ENCODE assay signal across 1 cellular context in the genomic region with DNA sequence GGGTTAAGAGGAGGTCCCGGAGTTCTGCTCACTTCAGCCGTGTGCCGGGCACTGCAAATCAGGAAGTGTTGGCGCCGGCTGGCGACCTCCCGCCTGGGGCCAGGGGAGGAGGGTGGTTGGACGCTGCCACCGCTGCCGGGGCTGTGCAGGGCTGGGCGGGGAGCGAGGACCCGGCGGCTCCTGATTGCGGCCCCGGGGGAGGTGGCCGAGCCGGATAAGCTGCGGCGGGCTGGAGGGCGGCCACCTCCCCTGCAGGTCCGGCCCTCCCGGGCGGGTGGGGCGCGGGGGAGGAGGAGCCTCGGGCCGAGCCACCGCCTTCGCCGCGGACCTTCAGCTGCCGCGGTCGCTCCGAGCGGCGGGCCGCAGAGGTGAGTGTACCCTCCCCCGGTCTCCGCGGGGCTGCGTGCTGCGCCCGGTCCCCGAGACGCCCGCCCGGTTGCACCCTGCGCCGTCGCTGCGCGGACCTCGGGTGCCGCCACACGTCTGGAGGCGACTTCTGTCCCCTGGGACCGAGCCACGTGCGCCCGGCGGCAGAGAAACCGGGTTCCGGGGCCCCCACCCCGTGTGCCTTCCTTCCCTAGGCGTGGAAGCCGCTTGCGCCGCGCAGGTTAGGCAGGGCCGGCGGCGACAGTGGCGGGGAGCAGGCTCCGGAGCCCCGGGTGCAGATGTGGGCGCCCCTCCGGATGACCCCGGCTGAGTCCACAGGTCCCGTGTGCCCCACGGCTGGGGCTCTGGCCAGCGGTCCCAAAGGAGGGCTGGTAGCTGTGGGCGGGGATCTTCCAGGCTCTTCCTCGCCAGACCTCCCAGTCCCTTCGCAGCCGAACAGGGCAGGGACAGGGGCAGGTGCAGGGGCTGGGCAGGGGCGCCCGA.
A peak's percentile ranks its signal among the peaks of the same experiment; 100 is the strongest.
TF ChIP-seq lines count a peak whose summit lies in the region.

A gene with protein sequence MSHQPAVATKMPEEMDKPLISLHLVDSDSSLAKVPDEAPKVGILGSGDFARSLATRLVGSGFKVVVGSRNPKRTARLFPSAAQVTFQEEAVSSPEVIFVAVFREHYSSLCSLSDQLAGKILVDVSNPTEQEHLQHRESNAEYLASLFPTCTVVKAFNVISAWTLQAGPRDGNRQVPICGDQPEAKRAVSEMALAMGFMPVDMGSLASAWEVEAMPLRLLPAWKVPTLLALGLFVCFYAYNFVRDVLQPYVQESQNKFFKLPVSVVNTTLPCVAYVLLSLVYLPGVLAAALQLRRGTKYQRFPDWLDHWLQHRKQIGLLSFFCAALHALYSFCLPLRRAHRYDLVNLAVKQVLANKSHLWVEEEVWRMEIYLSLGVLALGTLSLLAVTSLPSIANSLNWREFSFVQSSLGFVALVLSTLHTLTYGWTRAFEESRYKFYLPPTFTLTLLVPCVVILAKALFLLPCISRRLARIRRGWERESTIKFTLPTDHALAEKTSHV (plus strand): TSS at position 314 of the 870 bp plus-strand sequence. CDS start 7,179 bp downstream, outside the sequence.

TF ChIP-seq in HepG2, 621 proteins besides CTCF, POLR2A, EP300 and RAD21 (continued from another document and continues in another):
- TF ChIP-seq ZNF121 (CRISPR knock-in tag; IDR thresholded peaks at IDR 0.05) (0 out of 2 replicates have a peak, but pooled peaks have one; percentile 28), ZNF563 (CRISPR knock-in tag; IDR thresholded peaks at IDR 0.05) (peak; percentile 72; the same call in 1 of the 2 replicates), HDAC1 (CRISPR knock-in tag; IDR thresholded peaks at IDR 0.05) (peak; percentile 70), RBFOX2 (IDR thresholded peaks at IDR 0.05; ENCODE audit: low read depth, low read length) (peak; percentile 73), ZNF10 (CRISPR knock-in tag; IDR thresholded peaks at IDR 0.05; ENCODE audit: borderline replicate concordance, low read depth) (no peak), FIP1L1 (IDR thresholded peaks at IDR 0.05; ENCODE audit: borderline replicate concordance, insufficient read depth, low read depth, low read length) (no peak), RORA (CRISPR knock-in tag; IDR thresholded peaks at IDR 0.05) (no peak), ZNF251 (CRISPR knock-in tag; IDR thresholded peaks at IDR 0.05) (no peak), MYNN (CRISPR knock-in tag; IDR thresholded peaks at IDR 0.05; ENCODE audit: low read depth) (no peak), SRY (CRISPR knock-in tag; IDR thresholded peaks at IDR 0.05) (no peak), SNRNP70 (IDR thresholded peaks at IDR 0.05; ENCODE audit: low read depth, low read length) (no peak), NFE2 (CRISPR knock-in tag; IDR thresholded peaks at IDR 0.05) (no peak), NR2C2 (CRISPR knock-in tag; IDR thresholded peaks at IDR 0.05; ENCODE audit: borderline replicate concordance) (peak; percentile 38; the same call in 1 of the 2 replicates), PCBP1 (IDR thresholded peaks at IDR 0.05; ENCODE audit: borderline replicate concordance, low read depth, low read length) (0 out of 2 replicates have a peak, but pooled peaks have one; percentile 59), U2AF2 (IDR thresholded peaks at IDR 0.05; ENCODE audit: low read depth, low read length) (no peak), ZFP62 (CRISPR knock-in tag; IDR thresholded peaks at IDR 0.05) (no peak), ZNF792 (CRISPR knock-in tag; IDR thresholded peaks at IDR 0.05) (0 out of 2 replicates have a peak, but pooled peaks have one; percentile 50), ZNF432 (CRISPR knock-in tag; IDR thresholded peaks at IDR 0.05; ENCODE audit: borderline replicate concordance) (no peak), SMAD3 (CRISPR knock-in tag; IDR thresholded peaks at IDR 0.05) (no peak), ZNF382 (CRISPR knock-in tag; IDR thresholded peaks at IDR 0.05; ENCODE audit: borderline replicate concordance) (no peak), ZNF607 (CRISPR knock-in tag; IDR thresholded peaks at IDR 0.05; ENCODE audit: borderline replicate concordance) (no peak; the same call in 1 of the 2 replicates), ZNF207 (IDR thresholded peaks at IDR 0.05; ENCODE audit: borderline replicate concordance) (no peak), MZF1 (CRISPR knock-in tag; IDR thresholded peaks at IDR 0.05; ENCODE audit: borderline replicate concordance) (no peak), NCOA2 (CRISPR knock-in tag; IDR thresholded peaks at IDR 0.05) (no peak), RBM39 (IDR thresholded peaks at IDR 0.05; ENCODE audit: low read depth, low read length, poor library complexity, severe bottlenecking) (no peak), PCBP2 (optimal IDR thresholded peaks at IDR 0.05; ENCODE audit: low read depth, low read length, poor library complexity, severe bottlenecking) (no peak), ZNF138 (CRISPR knock-in tag; IDR thresholded peaks at IDR 0.05; ENCODE audit: low read depth) (no peak)
- TF ChIP-seq, protein P1, sequence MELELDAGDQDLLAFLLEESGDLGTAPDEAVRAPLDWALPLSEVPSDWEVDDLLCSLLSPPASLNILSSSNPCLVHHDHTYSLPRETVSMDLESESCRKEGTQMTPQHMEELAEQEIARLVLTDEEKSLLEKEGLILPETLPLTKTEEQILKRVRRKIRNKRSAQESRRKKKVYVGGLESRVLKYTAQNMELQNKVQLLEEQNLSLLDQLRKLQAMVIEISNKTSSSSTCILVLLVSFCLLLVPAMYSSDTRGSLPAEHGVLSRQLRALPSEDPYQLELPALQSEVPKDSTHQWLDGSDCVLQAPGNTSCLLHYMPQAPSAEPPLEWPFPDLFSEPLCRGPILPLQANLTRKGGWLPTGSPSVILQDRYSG (CRISPR knock-in tag; IDR thresholded peaks at IDR 0.05), result no peak
- TF ChIP-seq, protein P2, sequence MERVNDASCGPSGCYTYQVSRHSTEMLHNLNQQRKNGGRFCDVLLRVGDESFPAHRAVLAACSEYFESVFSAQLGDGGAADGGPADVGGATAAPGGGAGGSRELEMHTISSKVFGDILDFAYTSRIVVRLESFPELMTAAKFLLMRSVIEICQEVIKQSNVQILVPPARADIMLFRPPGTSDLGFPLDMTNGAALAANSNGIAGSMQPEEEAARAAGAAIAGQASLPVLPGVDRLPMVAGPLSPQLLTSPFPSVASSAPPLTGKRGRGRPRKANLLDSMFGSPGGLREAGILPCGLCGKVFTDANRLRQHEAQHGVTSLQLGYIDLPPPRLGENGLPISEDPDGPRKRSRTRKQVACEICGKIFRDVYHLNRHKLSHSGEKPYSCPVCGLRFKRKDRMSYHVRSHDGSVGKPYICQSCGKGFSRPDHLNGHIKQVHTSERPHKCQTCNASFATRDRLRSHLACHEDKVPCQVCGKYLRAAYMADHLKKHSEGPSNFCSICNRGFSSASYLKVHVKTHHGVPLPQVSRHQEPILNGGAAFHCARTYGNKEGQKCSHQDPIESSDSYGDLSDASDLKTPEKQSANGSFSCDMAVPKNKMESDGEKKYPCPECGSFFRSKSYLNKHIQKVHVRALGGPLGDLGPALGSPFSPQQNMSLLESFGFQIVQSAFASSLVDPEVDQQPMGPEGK (CRISPR knock-in tag; IDR thresholded peaks at IDR 0.05), result peak; percentile 66
- TF ChIP-seq, protein P3, sequence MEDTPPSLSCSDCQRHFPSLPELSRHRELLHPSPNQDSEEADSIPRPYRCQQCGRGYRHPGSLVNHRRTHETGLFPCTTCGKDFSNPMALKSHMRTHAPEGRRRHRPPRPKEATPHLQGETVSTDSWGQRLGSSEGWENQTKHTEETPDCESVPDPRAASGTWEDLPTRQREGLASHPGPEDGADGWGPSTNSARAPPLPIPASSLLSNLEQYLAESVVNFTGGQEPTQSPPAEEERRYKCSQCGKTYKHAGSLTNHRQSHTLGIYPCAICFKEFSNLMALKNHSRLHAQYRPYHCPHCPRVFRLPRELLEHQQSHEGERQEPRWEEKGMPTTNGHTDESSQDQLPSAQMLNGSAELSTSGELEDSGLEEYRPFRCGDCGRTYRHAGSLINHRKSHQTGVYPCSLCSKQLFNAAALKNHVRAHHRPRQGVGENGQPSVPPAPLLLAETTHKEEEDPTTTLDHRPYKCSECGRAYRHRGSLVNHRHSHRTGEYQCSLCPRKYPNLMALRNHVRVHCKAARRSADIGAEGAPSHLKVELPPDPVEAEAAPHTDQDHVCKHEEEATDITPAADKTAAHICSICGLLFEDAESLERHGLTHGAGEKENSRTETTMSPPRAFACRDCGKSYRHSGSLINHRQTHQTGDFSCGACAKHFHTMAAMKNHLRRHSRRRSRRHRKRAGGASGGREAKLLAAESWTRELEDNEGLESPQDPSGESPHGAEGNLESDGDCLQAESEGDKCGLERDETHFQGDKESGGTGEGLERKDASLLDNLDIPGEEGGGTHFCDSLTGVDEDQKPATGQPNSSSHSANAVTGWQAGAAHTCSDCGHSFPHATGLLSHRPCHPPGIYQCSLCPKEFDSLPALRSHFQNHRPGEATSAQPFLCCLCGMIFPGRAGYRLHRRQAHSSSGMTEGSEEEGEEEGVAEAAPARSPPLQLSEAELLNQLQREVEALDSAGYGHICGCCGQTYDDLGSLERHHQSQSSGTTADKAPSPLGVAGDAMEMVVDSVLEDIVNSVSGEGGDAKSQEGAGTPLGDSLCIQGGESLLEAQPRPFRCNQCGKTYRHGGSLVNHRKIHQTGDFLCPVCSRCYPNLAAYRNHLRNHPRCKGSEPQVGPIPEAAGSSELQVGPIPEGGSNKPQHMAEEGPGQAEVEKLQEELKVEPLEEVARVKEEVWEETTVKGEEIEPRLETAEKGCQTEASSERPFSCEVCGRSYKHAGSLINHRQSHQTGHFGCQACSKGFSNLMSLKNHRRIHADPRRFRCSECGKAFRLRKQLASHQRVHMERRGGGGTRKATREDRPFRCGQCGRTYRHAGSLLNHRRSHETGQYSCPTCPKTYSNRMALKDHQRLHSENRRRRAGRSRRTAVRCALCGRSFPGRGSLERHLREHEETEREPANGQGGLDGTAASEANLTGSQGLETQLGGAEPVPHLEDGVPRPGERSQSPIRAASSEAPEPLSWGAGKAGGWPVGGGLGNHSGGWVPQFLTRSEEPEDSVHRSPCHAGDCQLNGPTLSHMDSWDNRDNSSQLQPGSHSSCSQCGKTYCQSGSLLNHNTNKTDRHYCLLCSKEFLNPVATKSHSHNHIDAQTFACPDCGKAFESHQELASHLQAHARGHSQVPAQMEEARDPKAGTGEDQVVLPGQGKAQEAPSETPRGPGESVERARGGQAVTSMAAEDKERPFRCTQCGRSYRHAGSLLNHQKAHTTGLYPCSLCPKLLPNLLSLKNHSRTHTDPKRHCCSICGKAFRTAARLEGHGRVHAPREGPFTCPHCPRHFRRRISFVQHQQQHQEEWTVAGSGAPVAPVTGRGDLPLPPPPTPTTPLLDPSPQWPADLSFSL (CRISPR knock-in tag; IDR thresholded peaks at IDR 0.05), result no peak
- TF ChIP-seq, protein P4, sequence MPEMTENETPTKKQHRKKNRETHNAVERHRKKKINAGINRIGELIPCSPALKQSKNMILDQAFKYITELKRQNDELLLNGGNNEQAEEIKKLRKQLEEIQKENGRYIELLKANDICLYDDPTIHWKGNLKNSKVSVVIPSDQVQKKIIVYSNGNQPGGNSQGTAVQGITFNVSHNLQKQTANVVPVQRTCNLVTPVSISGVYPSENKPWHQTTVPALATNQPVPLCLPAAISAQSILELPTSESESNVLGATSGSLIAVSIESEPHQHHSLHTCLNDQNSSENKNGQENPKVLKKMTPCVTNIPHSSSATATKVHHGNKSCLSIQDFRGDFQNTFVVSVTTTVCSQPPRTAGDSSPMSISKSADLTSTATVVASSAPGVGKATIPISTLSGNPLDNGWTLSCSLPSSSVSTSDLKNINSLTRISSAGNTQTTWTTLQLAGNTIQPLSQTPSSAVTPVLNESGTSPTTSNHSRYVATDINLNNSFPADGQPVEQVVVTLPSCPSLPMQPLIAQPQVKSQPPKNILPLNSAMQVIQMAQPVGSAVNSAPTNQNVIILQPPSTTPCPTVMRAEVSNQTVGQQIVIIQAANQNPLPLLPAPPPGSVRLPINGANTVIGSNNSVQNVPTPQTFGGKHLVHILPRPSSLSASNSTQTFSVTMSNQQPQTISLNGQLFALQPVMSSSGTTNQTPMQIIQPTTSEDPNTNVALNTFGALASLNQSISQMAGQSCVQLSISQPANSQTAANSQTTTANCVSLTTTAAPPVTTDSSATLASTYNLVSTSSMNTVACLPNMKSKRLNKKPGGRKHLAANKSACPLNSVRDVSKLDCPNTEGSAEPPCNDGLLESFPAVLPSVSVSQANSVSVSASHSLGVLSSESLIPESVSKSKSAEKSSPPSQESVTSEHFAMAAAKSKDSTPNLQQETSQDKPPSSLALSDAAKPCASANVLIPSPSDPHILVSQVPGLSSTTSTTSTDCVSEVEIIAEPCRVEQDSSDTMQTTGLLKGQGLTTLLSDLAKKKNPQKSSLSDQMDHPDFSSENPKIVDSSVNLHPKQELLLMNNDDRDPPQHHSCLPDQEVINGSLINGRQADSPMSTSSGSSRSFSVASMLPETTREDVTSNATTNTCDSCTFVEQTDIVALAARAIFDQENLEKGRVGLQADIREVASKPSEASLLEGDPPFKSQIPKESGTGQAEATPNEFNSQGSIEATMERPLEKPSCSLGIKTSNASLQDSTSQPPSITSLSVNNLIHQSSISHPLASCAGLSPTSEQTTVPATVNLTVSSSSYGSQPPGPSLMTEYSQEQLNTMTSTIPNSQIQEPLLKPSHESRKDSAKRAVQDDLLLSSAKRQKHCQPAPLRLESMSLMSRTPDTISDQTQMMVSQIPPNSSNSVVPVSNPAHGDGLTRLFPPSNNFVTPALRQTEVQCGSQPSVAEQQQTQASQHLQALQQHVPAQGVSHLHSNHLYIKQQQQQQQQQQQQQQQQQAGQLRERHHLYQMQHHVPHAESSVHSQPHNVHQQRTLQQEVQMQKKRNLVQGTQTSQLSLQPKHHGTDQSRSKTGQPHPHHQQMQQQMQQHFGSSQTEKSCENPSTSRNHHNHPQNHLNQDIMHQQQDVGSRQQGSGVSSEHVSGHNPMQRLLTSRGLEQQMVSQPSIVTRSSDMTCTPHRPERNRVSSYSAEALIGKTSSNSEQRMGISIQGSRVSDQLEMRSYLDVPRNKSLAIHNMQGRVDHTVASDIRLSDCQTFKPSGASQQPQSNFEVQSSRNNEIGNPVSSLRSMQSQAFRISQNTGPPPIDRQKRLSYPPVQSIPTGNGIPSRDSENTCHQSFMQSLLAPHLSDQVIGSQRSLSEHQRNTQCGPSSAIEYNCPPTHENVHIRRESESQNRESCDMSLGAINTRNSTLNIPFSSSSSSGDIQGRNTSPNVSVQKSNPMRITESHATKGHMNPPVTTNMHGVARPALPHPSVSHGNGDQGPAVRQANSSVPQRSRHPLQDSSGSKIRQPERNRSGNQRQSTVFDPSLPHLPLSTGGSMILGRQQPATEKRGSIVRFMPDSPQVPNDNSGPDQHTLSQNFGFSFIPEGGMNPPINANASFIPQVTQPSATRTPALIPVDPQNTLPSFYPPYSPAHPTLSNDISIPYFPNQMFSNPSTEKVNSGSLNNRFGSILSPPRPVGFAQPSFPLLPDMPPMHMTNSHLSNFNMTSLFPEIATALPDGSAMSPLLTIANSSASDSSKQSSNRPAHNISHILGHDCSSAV (CRISPR knock-in tag; IDR thresholded peaks at IDR 0.05; ENCODE audit: borderline replicate concordance), result no peak
- TF ChIP-seq, protein P5, sequence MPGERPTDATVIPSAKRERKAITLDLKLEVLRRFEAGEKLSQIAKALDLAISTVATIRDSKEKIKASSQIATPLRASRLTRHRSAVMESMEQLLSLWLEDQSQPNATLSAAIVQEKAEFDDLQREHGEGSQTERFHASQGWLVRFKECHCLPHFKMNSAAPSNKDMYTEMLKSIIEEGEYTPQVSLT (CRISPR knock-in tag; IDR thresholded peaks at IDR 0.05; ENCODE audit: borderline replicate concordance, low read depth), result no peak
- TF ChIP-seq, protein P6, sequence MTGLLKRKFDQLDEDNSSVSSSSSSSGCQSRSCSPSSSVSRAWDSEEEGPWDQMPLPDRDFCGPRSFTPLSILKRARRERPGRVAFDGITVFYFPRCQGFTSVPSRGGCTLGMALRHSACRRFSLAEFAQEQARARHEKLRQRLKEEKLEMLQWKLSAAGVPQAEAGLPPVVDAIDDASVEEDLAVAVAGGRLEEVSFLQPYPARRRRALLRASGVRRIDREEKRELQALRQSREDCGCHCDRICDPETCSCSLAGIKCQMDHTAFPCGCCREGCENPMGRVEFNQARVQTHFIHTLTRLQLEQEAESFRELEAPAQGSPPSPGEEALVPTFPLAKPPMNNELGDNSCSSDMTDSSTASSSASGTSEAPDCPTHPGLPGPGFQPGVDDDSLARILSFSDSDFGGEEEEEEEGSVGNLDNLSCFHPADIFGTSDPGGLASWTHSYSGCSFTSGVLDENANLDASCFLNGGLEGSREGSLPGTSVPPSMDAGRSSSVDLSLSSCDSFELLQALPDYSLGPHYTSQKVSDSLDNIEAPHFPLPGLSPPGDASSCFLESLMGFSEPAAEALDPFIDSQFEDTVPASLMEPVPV (CRISPR knock-in tag; IDR thresholded peaks at IDR 0.05), result peak; percentile 91
